26 cellular contexts compared by ENCODE assay signal in the genomic region with DNA sequence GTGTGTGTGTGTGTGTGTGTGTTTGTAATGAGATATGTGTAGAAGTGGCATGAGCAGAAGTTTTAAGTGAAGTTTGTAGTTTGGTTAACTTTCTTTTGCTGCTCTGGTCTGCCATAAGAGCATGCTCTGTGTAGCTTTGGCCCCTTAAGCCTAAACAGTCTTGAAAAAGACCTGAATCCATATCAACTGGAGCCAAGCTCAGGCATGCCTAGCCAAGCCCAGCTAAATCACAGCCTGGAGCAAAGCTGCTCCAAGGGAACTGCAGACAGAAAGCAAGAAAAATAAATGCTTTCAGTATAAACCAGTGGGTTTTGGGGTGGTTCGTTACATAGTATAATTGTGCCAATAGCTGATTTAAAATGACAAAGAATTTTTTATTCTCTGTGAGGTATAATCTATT.
"Had no signal": no experiment of that assay in that cellular context is flagged by ENCODE, and none has a peak within 500 bp of the region (broad histone marks: within the 10 kb centered on the region; RNA-seq: fewer than 3 reads in every experiment).

No MANE protein-coding gene starts in this region.

- H3K9me3 Mint-ChIP-seq: activated naive CD8-positive, alpha-beta T cell treated with anti-CD3 and anti-CD28 coated beads, Interleukin-2, amount 10 ng/mL, durations not matched to agents 7 days and 5 days; nephron had no signal

- H3K27me3 ChIP-seq: ascending aorta, brain microvascular endothelial cell, esophagus squamous epithelium, ovary, testis, transverse colon had no signal

- H3K4me1 ChIP-seq: ascending aorta, esophagus squamous epithelium, left ventricle myocardium inferior, testis, transverse colon had no signal

- H3K36me3 ChIP-seq: ascending aorta, brain microvascular endothelial cell, esophagus squamous epithelium, left ventricle myocardium inferior, ovary, transverse colon had no signal

- H3K27ac ChIP-seq: ascending aorta, brain microvascular endothelial cell, esophagus squamous epithelium, left ventricle myocardium inferior, ovary, skin epidermis, testis, transverse colon, VCaP had no signal

- H3K36me3 Mint-ChIP-seq: activated CD4-positive, alpha-beta memory T cell treated with anti-CD3 and anti-CD28 coated beads for 36 hours; activated naive CD4-positive, alpha-beta T cell treated with anti-CD3 and anti-CD28 coated beads, Interleukin-2, amount 10 ng/mL, durations not matched to agents 7 days and 5 days; activated naive CD8-positive, alpha-beta T cell treated with anti-CD3 and anti-CD28 coated beads, Interleukin-2, amount 10 ng/mL, durations not matched to agents 7 days and 5 days had no signal

- DNase-seq: activated CD4-positive, alpha-beta memory T cell treated with anti-CD3 and anti-CD28 coated beads for 36 hours; activated CD4-positive, alpha-beta T cell treated with anti-CD3 and anti-CD28 coated beads, Interleukin-2, amount 10 ng/mL, durations not matched to agents 24 days and 14 days; activated CD4-positive, CD25-positive, alpha-beta regulatory T cell treated with anti-CD3 and anti-CD28 coated beads, Interleukin-2, amount 50 U/mL, for 72 hours; activated CD8-positive, alpha-beta memory T cell treated with anti-CD3 and anti-CD28 coated beads, Interleukin-2, amount 50 U/mL, for 4 hours; activated gamma-delta T cell; activated naive CD4-positive, alpha-beta T cell treated with anti-CD3 and anti-CD28 coated beads, Interleukin-2, amount 10 ng/mL, durations not matched to agents 7 days and 5 days; activated naive CD8-positive, alpha-beta T cell treated with anti-CD3 and anti-CD28 coated beads, Interleukin-2, amount 10 ng/mL, durations not matched to agents 7 days and 5 days; activated T-cell treated with anti-CD3 and anti-CD28 coated beads, Interleukin-2, amount 50 U/mL, for 1 hour; brain microvascular endothelial cell; central memory CD4-positive, alpha-beta T cell; esophagus squamous epithelium; left ventricle myocardium inferior; ovary; stimulated activated CD4-positive, alpha-beta T cell treated with anti-CD3 and anti-CD28 coated beads, Interleukin-12 subunit alpha, Interleukin-12 subunit beta, amount 100 ng/mL, for 4 hours; stimulated activated CD4-positive, alpha-beta T cell treated with anti-CD3 and anti-CD28 coated beads, Interleukin-4, amount 100 ng/mL, for 1 hour; stimulated activated naive CD8-positive, alpha-beta T cell treated with anti-CD3 and anti-CD28 coated beads, Interleukin-15, Interleukin-2, amounts not matched to agents 100 U/mL and 50 U/mL, for 24 hours; T-helper 9 cell; testis; transverse colon had no signal

- ATAC-seq: sciatic nerve; stimulated activated naive CD8-positive, alpha-beta T cell treated with anti-CD3 and anti-CD28 coated beads, Interleukin-15, Interleukin-2, amounts not matched to agents 100 U/mL and 50 U/mL, for 24 hours had no signal

- H3K4me3 ChIP-seq: ascending aorta, esophagus squamous epithelium, left ventricle myocardium inferior, lung, ovary, skin epidermis, testis, transverse colon had no signal

- H3K9me3 ChIP-seq: ascending aorta, esophagus squamous epithelium, ovary, testis, transverse colon had no signal

- H3K27ac Mint-ChIP-seq: activated CD4-positive, alpha-beta memory T cell treated with anti-CD3 and anti-CD28 coated beads for 36 hours; activated CD4-positive, alpha-beta T cell treated with anti-CD3 and anti-CD28 coated beads, Interleukin-2, amount 10 ng/mL, durations not matched to agents 24 days and 14 days; activated naive CD4-positive, alpha-beta T cell treated with anti-CD3 and anti-CD28 coated beads, Interleukin-2, amount 10 ng/mL, durations not matched to agents 7 days and 5 days; activated naive CD8-positive, alpha-beta T cell treated with anti-CD3 and anti-CD28 coated beads, Interleukin-2, amount 10 ng/mL, durations not matched to agents 7 days and 5 days; nephron had no signal

- H3K4me1 Mint-ChIP-seq: activated CD4-positive, alpha-beta T cell treated with anti-CD3 and anti-CD28 coated beads, Interleukin-2, amount 10 ng/mL, durations not matched to agents 24 days and 14 days; activated naive CD4-positive, alpha-beta T cell treated with anti-CD3 and anti-CD28 coated beads, Interleukin-2, amount 10 ng/mL, durations not matched to agents 7 days and 5 days; activated naive CD8-positive, alpha-beta T cell treated with anti-CD3 and anti-CD28 coated beads, Interleukin-2, amount 10 ng/mL, durations not matched to agents 7 days and 5 days; nephron had no signal

- H3K4me3 Mint-ChIP-seq: activated CD4-positive, alpha-beta memory T cell treated with anti-CD3 and anti-CD28 coated beads for 36 hours; activated CD4-positive, alpha-beta T cell treated with anti-CD3 and anti-CD28 coated beads, Interleukin-2, amount 10 ng/mL, durations not matched to agents 24 days and 14 days; activated naive CD4-positive, alpha-beta T cell treated with anti-CD3 and anti-CD28 coated beads, Interleukin-2, amount 10 ng/mL, durations not matched to agents 7 days and 5 days; activated naive CD8-positive, alpha-beta T cell treated with anti-CD3 and anti-CD28 coated beads, Interleukin-2, amount 10 ng/mL, durations not matched to agents 7 days and 5 days; nephron had no signal

- H3K27me3 Mint-ChIP-seq: activated CD4-positive, alpha-beta memory T cell treated with anti-CD3 and anti-CD28 coated beads for 36 hours; activated CD4-positive, alpha-beta T cell treated with anti-CD3 and anti-CD28 coated beads, Interleukin-2, amount 10 ng/mL, durations not matched to agents 24 days and 14 days; activated naive CD4-positive, alpha-beta T cell treated with anti-CD3 and anti-CD28 coated beads, Interleukin-2, amount 10 ng/mL, durations not matched to agents 7 days and 5 days; activated naive CD8-positive, alpha-beta T cell treated with anti-CD3 and anti-CD28 coated beads, Interleukin-2, amount 10 ng/mL, durations not matched to agents 7 days and 5 days; progenitor cell of endocrine pancreas had no signal
